In the genomic region with DNA sequence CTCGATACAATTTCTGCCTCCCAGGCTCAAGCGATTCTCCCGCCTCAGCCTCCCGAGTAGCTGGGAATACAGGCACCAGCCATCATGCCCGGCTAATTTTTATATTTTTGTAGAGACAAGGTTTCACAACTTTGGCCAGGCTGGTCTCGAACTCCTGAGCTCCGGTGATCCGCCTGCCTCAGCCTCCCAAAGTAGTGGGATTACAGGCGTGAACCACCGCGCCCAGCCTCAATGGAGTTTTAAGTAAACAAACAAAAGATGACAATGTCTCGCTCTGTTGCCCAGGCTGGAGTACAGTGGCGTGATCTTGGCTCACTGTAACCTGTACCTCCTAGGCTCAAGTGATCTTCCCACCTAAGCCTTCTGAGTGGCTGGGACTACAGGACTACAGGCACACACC, we compare ENCODE assay signal across 31 cellular contexts.
"Had no signal": no experiment of that assay in that cellular context is flagged by ENCODE, and none has a peak within 500 bp of the region (broad histone marks: within the 10 kb centered on the region; RNA-seq: fewer than 3 reads in every experiment).

No MANE protein-coding gene starts in this region.

- ATAC-seq: activated naive CD4-positive, alpha-beta T cell treated with anti-CD3 and anti-CD28 coated beads, Interleukin-2, amount 50 U/mL, for 72 hours; activated T-cell treated with anti-CD3 and anti-CD28 coated beads, Interleukin-2, amount 50 U/mL, for 72 hours; effector memory CD8-positive, alpha-beta T cell; gastroesophageal sphincter; WTC11 had no signal

- H3K4me1 Mint-ChIP-seq: activated CD4-positive, alpha-beta memory T cell treated with anti-CD3 and anti-CD28 coated beads, Interleukin-2, amount 10 ng/mL, durations not matched to agents 7 days and 5 days; WTC11 had no signal

- H3K27ac ChIP-seq: brain microvascular endothelial cell, epithelial cell of prostate, esophagus squamous epithelium, gastroesophageal sphincter, VCaP had no signal

- FAIRE-seq: bronchial epithelial cell, colon, endometrium, endothelial cell of umbilical vein had no signal

- H3K4me3 Mint-ChIP-seq: activated CD4-positive, alpha-beta memory T cell treated with anti-CD3 and anti-CD28 coated beads, Interleukin-2, amount 10 ng/mL, durations not matched to agents 7 days and 5 days; activated CD4-positive, alpha-beta T cell treated with anti-CD3 and anti-CD28 coated beads, Interleukin-2, amount 10 ng/mL, durations not matched to agents 7 days and 5 days; activated naive CD4-positive, alpha-beta T cell treated with anti-CD3 and anti-CD28 coated beads for 36 hours; activated naive CD8-positive, alpha-beta T cell treated with anti-CD3 and anti-CD28 coated beads, Interleukin-2, amount 10 ng/mL, durations not matched to agents 7 days and 5 days; activated T-cell treated with anti-CD3 and anti-CD28 coated beads, Interleukin-2, amount 50 U/mL, for 24 hours; activated T-cell treated with anti-CD3 and anti-CD28 coated beads, Interleukin-2, amount 50 U/mL, for 72 hours; central memory CD8-positive, alpha-beta T cell; effector memory CD8-positive, alpha-beta T cell; WTC11 had no signal

- H3K27ac Mint-ChIP-seq: activated CD4-positive, alpha-beta memory T cell treated with anti-CD3 and anti-CD28 coated beads, Interleukin-2, amount 10 ng/mL, durations not matched to agents 7 days and 5 days; activated CD4-positive, alpha-beta T cell treated with anti-CD3 and anti-CD28 coated beads, Interleukin-2, amount 10 ng/mL, durations not matched to agents 7 days and 5 days; activated naive CD4-positive, alpha-beta T cell treated with anti-CD3 and anti-CD28 coated beads for 36 hours; activated naive CD4-positive, alpha-beta T cell treated with anti-CD3 and anti-CD28 coated beads, Interleukin-2, amount 50 U/mL, for 72 hours; activated naive CD8-positive, alpha-beta T cell treated with anti-CD3 and anti-CD28 coated beads, Interleukin-2, amount 10 ng/mL, durations not matched to agents 7 days and 5 days had no signal

- H3K4me3 ChIP-seq: ascending aorta, esophagus squamous epithelium, gastroesophageal sphincter had no signal

- H3K9me3 ChIP-seq: ascending aorta, esophagus squamous epithelium, gastroesophageal sphincter had no signal

- H3K27me3 ChIP-seq: ascending aorta, brain microvascular endothelial cell, esophagus squamous epithelium, gastroesophageal sphincter had no signal

- H3K27me3 Mint-ChIP-seq: activated CD4-positive, alpha-beta memory T cell treated with anti-CD3 and anti-CD28 coated beads, Interleukin-2, amount 10 ng/mL, durations not matched to agents 7 days and 5 days; activated CD4-positive, alpha-beta T cell treated with anti-CD3 and anti-CD28 coated beads, Interleukin-2, amount 10 ng/mL, durations not matched to agents 7 days and 5 days; activated naive CD8-positive, alpha-beta T cell treated with anti-CD3 and anti-CD28 coated beads, Interleukin-2, amount 10 ng/mL, durations not matched to agents 7 days and 5 days; activated T-cell treated with anti-CD3 and anti-CD28 coated beads, Interleukin-2, amount 50 U/mL, for 24 hours; central memory CD8-positive, alpha-beta T cell; effector memory CD8-positive, alpha-beta T cell had no signal

- DNase-seq: activated CD4-positive, alpha-beta memory T cell treated with anti-CD3 and anti-CD28 coated beads, Interleukin-2, amount 10 ng/mL, durations not matched to agents 7 days and 5 days; activated CD4-positive, alpha-beta T cell treated with anti-CD3 and anti-CD28 coated beads for 1 hour; activated CD4-positive, alpha-beta T cell treated with anti-CD3 and anti-CD28 coated beads for 4 hours; activated CD4-positive, alpha-beta T cell treated with anti-CD3 and anti-CD28 coated beads, Interleukin-2, amount 10 ng/mL, durations not matched to agents 7 days and 5 days; activated CD4-positive, alpha-beta T cell treated with anti-CD3 and anti-CD28 coated beads, Interleukin-2, amount 50 U/mL, for 4 hours; activated CD8-positive, alpha-beta memory T cell treated with anti-CD3 and anti-CD28 coated beads, Interleukin-2, amount 50 U/mL, for 48 hours; activated naive CD4-positive, alpha-beta T cell treated with anti-CD3 and anti-CD28 coated beads for 36 hours; activated naive CD8-positive, alpha-beta T cell treated with anti-CD3 and anti-CD28 coated beads, Interleukin-2, amount 10 ng/mL, durations not matched to agents 7 days and 5 days; activated T-cell treated with anti-CD3 and anti-CD28 coated beads for 4 hours; activated T-cell treated with anti-CD3 and anti-CD28 coated beads, Interleukin-2, amount 50 U/mL, for 24 hours; activated T-cell treated with anti-CD3 and anti-CD28 coated beads, Interleukin-2, amount 50 U/mL, for 72 hours; brain microvascular endothelial cell; cortex of kidney; dermis blood vessel endothelial cell; effector CD4-positive, alpha-beta T cell; effector memory CD8-positive, alpha-beta T cell; esophagus squamous epithelium; foreskin melanocyte; T-helper 1 cell; T-helper 2 cell had no signal

- H3K9me3 Mint-ChIP-seq: activated CD4-positive, alpha-beta memory T cell treated with anti-CD3 and anti-CD28 coated beads, Interleukin-2, amount 10 ng/mL, durations not matched to agents 7 days and 5 days; activated CD4-positive, alpha-beta T cell treated with anti-CD3 and anti-CD28 coated beads, Interleukin-2, amount 10 ng/mL, durations not matched to agents 7 days and 5 days; activated naive CD4-positive, alpha-beta T cell treated with anti-CD3 and anti-CD28 coated beads for 36 hours; activated naive CD4-positive, alpha-beta T cell treated with anti-CD3 and anti-CD28 coated beads, Interleukin-2, amount 50 U/mL, for 72 hours; activated naive CD8-positive, alpha-beta T cell treated with anti-CD3 and anti-CD28 coated beads, Interleukin-2, amount 10 ng/mL, durations not matched to agents 7 days and 5 days; activated T-cell treated with anti-CD3 and anti-CD28 coated beads, Interleukin-2, amount 50 U/mL, for 24 hours; activated T-cell treated with anti-CD3 and anti-CD28 coated beads, Interleukin-2, amount 50 U/mL, for 72 hours; central memory CD8-positive, alpha-beta T cell; effector memory CD8-positive, alpha-beta T cell; WTC11 had no signal
